In the genomic region with DNA sequence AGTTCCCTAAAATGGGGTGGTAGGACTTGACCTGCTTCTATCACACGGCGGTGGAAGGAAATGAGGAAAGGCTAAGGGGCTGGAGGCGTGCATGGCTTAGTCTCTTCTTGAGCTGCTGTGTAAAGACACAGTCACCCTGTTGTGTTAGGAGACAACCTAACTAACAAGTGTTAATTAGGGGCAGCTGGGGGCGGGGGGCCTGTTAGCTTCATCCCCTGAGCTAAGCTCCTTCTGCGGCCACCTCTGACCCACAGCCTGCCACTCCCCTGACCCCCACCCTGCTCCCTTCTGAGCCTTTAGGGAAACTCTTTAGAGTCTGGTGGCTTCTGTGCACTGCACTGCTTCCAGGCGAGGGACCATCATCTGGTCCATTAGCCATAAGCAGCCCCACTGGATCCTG, we compare ENCODE assay signal across 1 cellular context.
TF ChIP-seq lines count a peak whose summit lies in the region.

No MANE protein-coding gene starts in this region.

TF ChIP-seq in WTC11, 78 proteins besides CTCF, POLR2A, EP300 and RAD21 (continued from another document):
- TF ChIP-seq IRF2 (CRISPR knock-in tag; IDR thresholded peaks at IDR 0.05; ENCODE audit: borderline replicate concordance, low read depth) = no peak
